Comparison of ENCODE assay signal across 1 cellular context in genomic region chr1:202235856-202236837, GRCh38.
A peak's percentile ranks its signal among the peaks of the same experiment; 100 is the strongest.
TF ChIP-seq lines count a peak whose summit lies in the region.

No MANE protein-coding gene starts in this region.

TF ChIP-seq in HEK293, 187 proteins besides CTCF, POLR2A, EP300 and RAD21 (continued from another document and continues in another):
- TF ChIP-seq ZNF449 (tag by site-specific recombination; IDR thresholded peaks at IDR 0.05) = peak; percentile 88; the same call in 1 of the 2 replicates
- TF ChIP-seq, protein P1, sequence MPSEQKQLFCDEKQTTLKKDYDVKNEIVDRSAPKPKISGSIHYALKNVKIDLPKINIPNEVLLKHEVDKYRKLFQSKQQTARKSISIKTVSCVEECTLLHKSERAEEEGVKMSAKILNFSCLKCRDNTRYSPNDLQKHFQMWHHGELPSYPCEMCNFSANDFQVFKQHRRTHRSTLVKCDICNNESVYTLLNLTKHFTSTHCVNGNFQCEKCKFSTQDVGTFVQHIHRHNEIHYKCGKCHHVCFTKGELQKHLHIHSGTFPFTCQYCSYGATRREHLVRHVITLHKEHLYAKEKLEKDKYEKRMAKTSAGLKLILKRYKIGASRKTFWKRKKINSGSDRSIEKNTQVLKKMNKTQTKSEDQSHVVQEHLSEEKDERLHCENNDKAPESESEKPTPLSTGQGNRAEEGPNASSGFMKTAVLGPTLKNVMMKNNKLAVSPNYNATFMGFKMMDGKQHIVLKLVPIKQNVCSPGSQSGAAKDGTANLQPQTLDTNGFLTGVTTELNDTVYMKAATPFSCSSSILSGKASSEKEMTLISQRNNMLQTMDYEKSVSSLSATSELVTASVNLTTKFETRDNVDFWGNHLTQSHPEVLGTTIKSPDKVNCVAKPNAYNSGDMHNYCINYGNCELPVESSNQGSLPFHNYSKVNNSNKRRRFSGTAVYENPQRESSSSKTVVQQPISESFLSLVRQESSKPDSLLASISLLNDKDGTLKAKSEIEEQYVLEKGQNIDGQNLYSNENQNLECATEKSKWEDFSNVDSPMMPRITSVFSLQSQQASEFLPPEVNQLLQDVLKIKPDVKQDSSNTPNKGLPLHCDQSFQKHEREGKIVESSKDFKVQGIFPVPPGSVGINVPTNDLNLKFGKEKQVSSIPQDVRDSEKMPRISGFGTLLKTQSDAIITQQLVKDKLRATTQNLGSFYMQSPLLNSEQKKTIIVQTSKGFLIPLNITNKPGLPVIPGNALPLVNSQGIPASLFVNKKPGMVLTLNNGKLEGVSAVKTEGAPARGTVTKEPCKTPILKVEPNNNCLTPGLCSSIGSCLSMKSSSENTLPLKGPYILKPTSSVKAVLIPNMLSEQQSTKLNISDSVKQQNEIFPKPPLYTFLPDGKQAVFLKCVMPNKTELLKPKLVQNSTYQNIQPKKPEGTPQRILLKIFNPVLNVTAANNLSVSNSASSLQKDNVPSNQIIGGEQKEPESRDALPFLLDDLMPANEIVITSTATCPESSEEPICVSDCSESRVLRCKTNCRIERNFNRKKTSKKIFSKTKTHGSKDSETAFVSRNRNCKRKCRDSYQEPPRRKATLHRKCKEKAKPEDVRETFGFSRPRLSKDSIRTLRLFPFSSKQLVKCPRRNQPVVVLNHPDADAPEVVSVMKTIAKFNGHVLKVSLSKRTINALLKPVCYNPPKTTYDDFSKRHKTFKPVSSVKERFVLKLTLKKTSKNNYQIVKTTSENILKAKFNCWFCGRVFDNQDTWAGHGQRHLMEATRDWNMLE (tag by site-specific recombination; conservative IDR thresholded peaks at IDR 0.05; ENCODE audit: low read depth) = no peak
- TF ChIP-seq SP2 (tag by site-specific recombination; IDR thresholded peaks at IDR 0.05) = 0 out of 2 replicates have a peak, but pooled peaks have one; percentile 23
- TF ChIP-seq TCF7L2 (IDR thresholded peaks at IDR 0.05; ENCODE audit: borderline replicate concordance, low read depth, low read length) = no peak
- no peak for TF ChIP-seq GLI4 (tag by site-specific recombination; IDR thresholded peaks at IDR 0.05)
- no peak for TF ChIP-seq BCL11A (tag by site-specific recombination; IDR thresholded peaks at IDR 0.05; ENCODE audit: low read depth)
- TF ChIP-seq ZNF394 (tag by site-specific recombination; IDR thresholded peaks at IDR 0.05; ENCODE audit: borderline replicate concordance) = peak; percentile 100
- no peak for TF ChIP-seq SETDB1 (IDR thresholded peaks at IDR 0.05; ENCODE audit: insufficient read length, low read length)
- 0 out of 2 replicates have a peak, but pooled peaks have one; percentile 12 for TF ChIP-seq ZNF692 (tag by site-specific recombination; IDR thresholded peaks at IDR 0.05)
- TF ChIP-seq BCL6B (tag by site-specific recombination; IDR thresholded peaks at IDR 0.05) = no peak
- TF ChIP-seq IKZF3 (tag by site-specific recombination; IDR thresholded peaks at IDR 0.05) = peak; percentile 98
- TF ChIP-seq ZNF214 (tag by site-specific recombination; IDR thresholded peaks at IDR 0.05; ENCODE audit: borderline replicate concordance) = no peak
- TF ChIP-seq ZBTB11 (tag by site-specific recombination; conservative IDR thresholded peaks at IDR 0.05; ENCODE audit: low read depth) = no peak
- peak; percentile 89 for TF ChIP-seq GLIS2 (tag by site-specific recombination; IDR thresholded peaks at IDR 0.05)
- no peak for TF ChIP-seq ZNF48 (tag by site-specific recombination; IDR thresholded peaks at IDR 0.05)
- no peak for TF ChIP-seq ZNF529 (tag by site-specific recombination; IDR thresholded peaks at IDR 0.05; ENCODE audit: insufficient replicate concordance)
- TF ChIP-seq ZNF138 (tag by site-specific recombination; IDR thresholded peaks at IDR 0.05; ENCODE audit: borderline replicate concordance) = no peak
- TF ChIP-seq ZSCAN30 (tag by site-specific recombination; IDR thresholded peaks at IDR 0.05) = peak; percentile 86
- no peak for TF ChIP-seq ZNF596 (tag by site-specific recombination; IDR thresholded peaks at IDR 0.05)
- no peak for TF ChIP-seq ZNF571 (tag by site-specific recombination; IDR thresholded peaks at IDR 0.05)
- TF ChIP-seq, protein P2, sequence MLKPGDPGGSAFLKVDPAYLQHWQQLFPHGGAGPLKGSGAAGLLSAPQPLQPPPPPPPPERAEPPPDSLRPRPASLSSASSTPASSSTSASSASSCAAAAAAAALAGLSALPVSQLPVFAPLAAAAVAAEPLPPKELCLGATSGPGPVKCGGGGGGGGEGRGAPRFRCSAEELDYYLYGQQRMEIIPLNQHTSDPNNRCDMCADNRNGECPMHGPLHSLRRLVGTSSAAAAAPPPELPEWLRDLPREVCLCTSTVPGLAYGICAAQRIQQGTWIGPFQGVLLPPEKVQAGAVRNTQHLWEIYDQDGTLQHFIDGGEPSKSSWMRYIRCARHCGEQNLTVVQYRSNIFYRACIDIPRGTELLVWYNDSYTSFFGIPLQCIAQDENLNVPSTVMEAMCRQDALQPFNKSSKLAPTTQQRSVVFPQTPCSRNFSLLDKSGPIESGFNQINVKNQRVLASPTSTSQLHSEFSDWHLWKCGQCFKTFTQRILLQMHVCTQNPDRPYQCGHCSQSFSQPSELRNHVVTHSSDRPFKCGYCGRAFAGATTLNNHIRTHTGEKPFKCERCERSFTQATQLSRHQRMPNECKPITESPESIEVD (tag by site-specific recombination; IDR thresholded peaks at IDR 0.05) = no peak
- TF ChIP-seq KLF8 (tag by site-specific recombination; IDR thresholded peaks at IDR 0.05) = no peak
- TF ChIP-seq ZNF510 (tag by site-specific recombination; IDR thresholded peaks at IDR 0.05; ENCODE audit: insufficient replicate concordance) = no peak
- peak; percentile 81 for TF ChIP-seq WT1 (tag by site-specific recombination; IDR thresholded peaks at IDR 0.05)
- TF ChIP-seq FEZF1 (tag by site-specific recombination; IDR thresholded peaks at IDR 0.05) = no peak
- no peak for TF ChIP-seq ZNF239 (tag by site-specific recombination; IDR thresholded peaks at IDR 0.05)
- TF ChIP-seq ZNF747 (tag by site-specific recombination; IDR thresholded peaks at IDR 0.05) = no peak
- no peak for TF ChIP-seq ZSCAN5A (tag by site-specific recombination; IDR thresholded peaks at IDR 0.05)
- TF ChIP-seq ZBTB7A (tag by site-specific recombination; IDR thresholded peaks at IDR 0.05; ENCODE audit: low read depth) = no peak
- no peak for TF ChIP-seq OVOL3 (tag by site-specific recombination; IDR thresholded peaks at IDR 0.05)
- TF ChIP-seq, protein P3, sequence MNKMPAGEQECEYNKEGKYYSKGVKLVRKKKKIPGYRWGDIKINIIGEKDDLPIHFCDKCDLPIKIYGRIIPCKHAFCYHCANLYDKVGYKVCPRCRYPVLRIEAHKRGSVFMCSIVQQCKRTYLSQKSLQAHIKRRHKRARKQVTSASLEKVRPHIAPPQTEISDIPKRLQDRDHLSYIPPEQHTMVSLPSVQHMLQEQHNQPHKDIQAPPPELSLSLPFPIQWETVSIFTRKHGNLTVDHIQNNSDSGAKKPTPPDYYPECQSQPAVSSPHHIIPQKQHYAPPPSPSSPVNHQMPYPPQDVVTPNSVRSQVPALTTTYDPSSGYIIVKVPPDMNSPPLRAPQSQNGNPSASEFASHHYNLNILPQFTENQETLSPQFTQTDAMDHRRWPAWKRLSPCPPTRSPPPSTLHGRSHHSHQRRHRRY (tag by site-specific recombination; IDR thresholded peaks at IDR 0.05) = no peak
- TF ChIP-seq ZNF37A (tag by site-specific recombination; IDR thresholded peaks at IDR 0.05) = no peak
- no peak for TF ChIP-seq GLI2 (tag by site-specific recombination; IDR thresholded peaks at IDR 0.05; ENCODE audit: borderline replicate concordance, low read depth)
- TF ChIP-seq ZNF626 (tag by site-specific recombination; IDR thresholded peaks at IDR 0.05) = no peak
- no peak for TF ChIP-seq ZBTB1 (tag by site-specific recombination; IDR thresholded peaks at IDR 0.05)
- TF ChIP-seq ZNF146 (tag by site-specific recombination; IDR thresholded peaks at IDR 0.05) = no peak
- no peak for TF ChIP-seq ZNF433 (tag by site-specific recombination; IDR thresholded peaks at IDR 0.05; ENCODE audit: low read depth)
- TF ChIP-seq ZNF555 (tag by site-specific recombination; conservative IDR thresholded peaks at IDR 0.05) = no peak
- TF ChIP-seq REPIN1 (tag by site-specific recombination; IDR thresholded peaks at IDR 0.05; ENCODE audit: low read depth) = no peak
- TF ChIP-seq SCRT2 (tag by site-specific recombination; IDR thresholded peaks at IDR 0.05) = no peak
- TF ChIP-seq ZNF184 (tag by site-specific recombination; IDR thresholded peaks at IDR 0.05) = peak; percentile 42; the same call in 1 of the 2 replicates
- TF ChIP-seq ZNF501 (tag by site-specific recombination; IDR thresholded peaks at IDR 0.05) = no peak
- TF ChIP-seq ZNF140 (tag by site-specific recombination; IDR thresholded peaks at IDR 0.05) = no peak
- TF ChIP-seq SP3 (tag by site-specific recombination; IDR thresholded peaks at IDR 0.05) = no peak
- peak; percentile 20; the same call in 1 of the 2 replicates for TF ChIP-seq ZNF423 (tag by site-specific recombination; IDR thresholded peaks at IDR 0.05)
- TF ChIP-seq ZSCAN23 (tag by site-specific recombination; IDR thresholded peaks at IDR 0.05) = no peak
- no peak for TF ChIP-seq ZNF169 (tag by site-specific recombination; IDR thresholded peaks at IDR 0.05)
- TF ChIP-seq ZNF639 (tag by site-specific recombination; IDR thresholded peaks at IDR 0.05) = 0 out of 2 replicates have a peak, but pooled peaks have one; percentile 14
